Comparison of ENCODE assay signal across 1 cellular context in the genomic region with DNA sequence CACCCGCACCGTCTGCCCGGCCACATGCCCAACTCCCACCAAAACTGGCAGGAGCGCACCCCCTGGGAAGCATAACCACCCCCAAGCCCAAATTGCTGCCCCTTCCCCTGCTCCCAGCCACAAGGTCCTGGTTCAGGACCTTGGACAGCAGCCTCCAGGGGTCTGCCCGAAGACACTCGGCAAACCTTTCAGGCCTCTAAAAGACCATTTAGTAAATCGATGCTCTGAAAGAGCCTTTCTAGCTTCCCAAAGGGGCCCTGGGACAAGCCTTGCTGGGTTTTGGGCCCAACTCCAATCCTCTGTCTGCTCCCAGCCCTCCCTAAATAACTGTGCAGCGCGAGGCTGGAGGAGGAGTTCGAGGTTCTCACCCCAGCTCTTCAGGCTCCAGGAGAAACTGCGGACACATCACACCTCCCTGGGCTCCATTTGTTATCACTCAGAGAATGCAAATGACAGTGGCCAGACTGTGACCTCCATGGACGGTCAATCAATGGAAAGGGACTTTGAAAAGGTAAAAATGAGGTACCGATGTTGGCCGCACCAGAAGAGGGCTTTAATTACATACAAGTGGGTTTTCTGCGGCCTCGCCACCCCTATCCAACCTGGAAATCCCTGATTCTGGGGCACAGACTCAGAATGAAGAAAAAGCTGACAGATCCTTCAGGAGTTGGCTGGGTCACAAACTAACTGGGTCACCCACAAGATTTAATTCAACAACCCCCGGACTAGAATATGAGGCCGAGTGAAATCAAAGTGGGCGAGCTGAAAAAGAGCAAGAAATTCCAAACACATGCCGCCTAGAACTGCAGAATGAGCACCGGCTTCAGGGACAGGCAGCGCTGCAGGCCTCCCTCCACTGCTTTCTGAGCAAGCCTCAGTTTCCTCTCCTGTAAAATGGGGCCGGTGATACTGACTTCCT.
A peak's percentile ranks its signal among the peaks of the same experiment; 100 is the strongest.
TF ChIP-seq lines count a peak whose summit lies in the region.

No MANE protein-coding gene starts in this region.

TF ChIP-seq in HepG2, 621 proteins besides CTCF, POLR2A, EP300 and RAD21 (continued from another document and continues in another):
- TF ChIP-seq, protein P1, sequence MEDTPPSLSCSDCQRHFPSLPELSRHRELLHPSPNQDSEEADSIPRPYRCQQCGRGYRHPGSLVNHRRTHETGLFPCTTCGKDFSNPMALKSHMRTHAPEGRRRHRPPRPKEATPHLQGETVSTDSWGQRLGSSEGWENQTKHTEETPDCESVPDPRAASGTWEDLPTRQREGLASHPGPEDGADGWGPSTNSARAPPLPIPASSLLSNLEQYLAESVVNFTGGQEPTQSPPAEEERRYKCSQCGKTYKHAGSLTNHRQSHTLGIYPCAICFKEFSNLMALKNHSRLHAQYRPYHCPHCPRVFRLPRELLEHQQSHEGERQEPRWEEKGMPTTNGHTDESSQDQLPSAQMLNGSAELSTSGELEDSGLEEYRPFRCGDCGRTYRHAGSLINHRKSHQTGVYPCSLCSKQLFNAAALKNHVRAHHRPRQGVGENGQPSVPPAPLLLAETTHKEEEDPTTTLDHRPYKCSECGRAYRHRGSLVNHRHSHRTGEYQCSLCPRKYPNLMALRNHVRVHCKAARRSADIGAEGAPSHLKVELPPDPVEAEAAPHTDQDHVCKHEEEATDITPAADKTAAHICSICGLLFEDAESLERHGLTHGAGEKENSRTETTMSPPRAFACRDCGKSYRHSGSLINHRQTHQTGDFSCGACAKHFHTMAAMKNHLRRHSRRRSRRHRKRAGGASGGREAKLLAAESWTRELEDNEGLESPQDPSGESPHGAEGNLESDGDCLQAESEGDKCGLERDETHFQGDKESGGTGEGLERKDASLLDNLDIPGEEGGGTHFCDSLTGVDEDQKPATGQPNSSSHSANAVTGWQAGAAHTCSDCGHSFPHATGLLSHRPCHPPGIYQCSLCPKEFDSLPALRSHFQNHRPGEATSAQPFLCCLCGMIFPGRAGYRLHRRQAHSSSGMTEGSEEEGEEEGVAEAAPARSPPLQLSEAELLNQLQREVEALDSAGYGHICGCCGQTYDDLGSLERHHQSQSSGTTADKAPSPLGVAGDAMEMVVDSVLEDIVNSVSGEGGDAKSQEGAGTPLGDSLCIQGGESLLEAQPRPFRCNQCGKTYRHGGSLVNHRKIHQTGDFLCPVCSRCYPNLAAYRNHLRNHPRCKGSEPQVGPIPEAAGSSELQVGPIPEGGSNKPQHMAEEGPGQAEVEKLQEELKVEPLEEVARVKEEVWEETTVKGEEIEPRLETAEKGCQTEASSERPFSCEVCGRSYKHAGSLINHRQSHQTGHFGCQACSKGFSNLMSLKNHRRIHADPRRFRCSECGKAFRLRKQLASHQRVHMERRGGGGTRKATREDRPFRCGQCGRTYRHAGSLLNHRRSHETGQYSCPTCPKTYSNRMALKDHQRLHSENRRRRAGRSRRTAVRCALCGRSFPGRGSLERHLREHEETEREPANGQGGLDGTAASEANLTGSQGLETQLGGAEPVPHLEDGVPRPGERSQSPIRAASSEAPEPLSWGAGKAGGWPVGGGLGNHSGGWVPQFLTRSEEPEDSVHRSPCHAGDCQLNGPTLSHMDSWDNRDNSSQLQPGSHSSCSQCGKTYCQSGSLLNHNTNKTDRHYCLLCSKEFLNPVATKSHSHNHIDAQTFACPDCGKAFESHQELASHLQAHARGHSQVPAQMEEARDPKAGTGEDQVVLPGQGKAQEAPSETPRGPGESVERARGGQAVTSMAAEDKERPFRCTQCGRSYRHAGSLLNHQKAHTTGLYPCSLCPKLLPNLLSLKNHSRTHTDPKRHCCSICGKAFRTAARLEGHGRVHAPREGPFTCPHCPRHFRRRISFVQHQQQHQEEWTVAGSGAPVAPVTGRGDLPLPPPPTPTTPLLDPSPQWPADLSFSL (CRISPR knock-in tag; IDR thresholded peaks at IDR 0.05) = no peak
- peak; percentile 61; the same call in 1 of the 2 replicates for TF ChIP-seq ZNF12 (CRISPR knock-in tag; IDR thresholded peaks at IDR 0.05)
- no peak for TF ChIP-seq TAF15 (IDR thresholded peaks at IDR 0.05; ENCODE audit: low read depth, low read length, poor library complexity, severe bottlenecking)
- TF ChIP-seq FLYWCH1 (CRISPR knock-in tag; IDR thresholded peaks at IDR 0.05) = peak; percentile 68; the same call in 1 of the 2 replicates
- TF ChIP-seq, protein P2, sequence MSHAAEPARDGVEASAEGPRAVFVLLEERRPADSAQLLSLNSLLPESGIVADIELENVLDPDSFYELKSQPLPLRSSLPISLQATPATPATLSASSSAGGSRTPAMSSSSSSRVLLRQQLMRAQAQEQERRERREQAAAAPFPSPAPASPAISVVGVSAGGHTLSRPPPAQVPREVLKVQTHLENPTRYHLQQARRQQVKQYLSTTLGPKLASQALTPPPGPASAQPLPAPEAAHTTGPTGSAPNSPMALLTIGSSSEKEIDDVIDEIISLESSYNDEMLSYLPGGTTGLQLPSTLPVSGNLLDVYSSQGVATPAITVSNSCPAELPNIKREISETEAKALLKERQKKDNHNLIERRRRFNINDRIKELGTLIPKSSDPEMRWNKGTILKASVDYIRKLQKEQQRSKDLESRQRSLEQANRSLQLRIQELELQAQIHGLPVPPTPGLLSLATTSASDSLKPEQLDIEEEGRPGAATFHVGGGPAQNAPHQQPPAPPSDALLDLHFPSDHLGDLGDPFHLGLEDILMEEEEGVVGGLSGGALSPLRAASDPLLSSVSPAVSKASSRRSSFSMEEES (CRISPR knock-in tag; IDR thresholded peaks at IDR 0.05) = peak; percentile 78; the same call in 1 of the 2 replicates
- no peak for TF ChIP-seq KDM5B (CRISPR knock-in tag; IDR thresholded peaks at IDR 0.05; ENCODE audit: borderline replicate concordance)
- TF ChIP-seq, protein P3, sequence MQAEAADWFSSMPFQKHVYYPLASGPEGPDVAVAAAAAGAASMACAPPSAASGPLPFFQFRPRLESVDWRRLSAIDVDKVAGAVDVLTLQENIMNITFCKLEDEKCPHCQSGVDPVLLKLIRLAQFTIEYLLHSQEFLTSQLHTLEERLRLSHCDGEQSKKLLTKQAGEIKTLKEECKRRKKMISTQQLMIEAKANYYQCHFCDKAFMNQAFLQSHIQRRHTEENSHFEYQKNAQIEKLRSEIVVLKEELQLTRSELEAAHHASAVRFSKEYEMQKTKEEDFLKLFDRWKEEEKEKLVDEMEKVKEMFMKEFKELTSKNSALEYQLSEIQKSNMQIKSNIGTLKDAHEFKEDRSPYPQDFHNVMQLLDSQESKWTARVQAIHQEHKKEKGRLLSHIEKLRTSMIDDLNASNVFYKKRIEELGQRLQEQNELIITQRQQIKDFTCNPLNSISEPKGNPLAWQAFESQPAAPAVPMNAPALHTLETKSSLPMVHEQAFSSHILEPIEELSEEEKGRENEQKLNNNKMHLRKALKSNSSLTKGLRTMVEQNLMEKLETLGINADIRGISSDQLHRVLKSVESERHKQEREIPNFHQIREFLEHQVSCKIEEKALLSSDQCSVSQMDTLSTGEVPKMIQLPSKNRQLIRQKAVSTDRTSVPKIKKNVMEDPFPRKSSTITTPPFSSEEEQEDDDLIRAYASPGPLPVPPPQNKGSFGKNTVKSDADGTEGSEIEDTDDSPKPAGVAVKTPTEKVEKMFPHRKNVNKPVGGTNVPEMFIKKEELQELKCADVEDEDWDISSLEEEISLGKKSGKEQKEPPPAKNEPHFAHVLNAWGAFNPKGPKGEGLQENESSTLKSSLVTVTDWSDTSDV (CRISPR knock-in tag; IDR thresholded peaks at IDR 0.05) = no peak
- TF ChIP-seq TP53 (CRISPR knock-in tag; conservative IDR thresholded peaks at IDR 0.05) = no peak
- 0 out of 2 replicates have a peak, but pooled peaks have one; percentile 28 for TF ChIP-seq ZNF253 (CRISPR knock-in tag; IDR thresholded peaks at IDR 0.05; ENCODE audit: borderline replicate concordance)
- no peak for TF ChIP-seq PPARG (CRISPR knock-in tag; conservative IDR thresholded peaks at IDR 0.05)
- no peak for TF ChIP-seq ZNF317 (CRISPR knock-in tag; IDR thresholded peaks at IDR 0.05)
- TF ChIP-seq ZFX (CRISPR knock-in tag; IDR thresholded peaks at IDR 0.05; ENCODE audit: low read depth) = no peak
- peak; percentile 17; the same call in 1 of the 2 replicates for TF ChIP-seq HMG20A (CRISPR knock-in tag; IDR thresholded peaks at IDR 0.05; ENCODE audit: borderline replicate concordance)
- TF ChIP-seq ZMYM3 (CRISPR knock-in tag; IDR thresholded peaks at IDR 0.05) = no peak
- TF ChIP-seq SNAPC2 (CRISPR knock-in tag; IDR thresholded peaks at IDR 0.05) = peak; percentile 73; the same call in 1 of the 2 replicates
- TF ChIP-seq ZNF563 (CRISPR knock-in tag; IDR thresholded peaks at IDR 0.05) = peak; percentile 58; the same call in 1 of the 2 replicates
- TF ChIP-seq KLF9 (CRISPR knock-in tag; IDR thresholded peaks at IDR 0.05; ENCODE audit: low read depth) = no peak
- TF ChIP-seq, protein P4, sequence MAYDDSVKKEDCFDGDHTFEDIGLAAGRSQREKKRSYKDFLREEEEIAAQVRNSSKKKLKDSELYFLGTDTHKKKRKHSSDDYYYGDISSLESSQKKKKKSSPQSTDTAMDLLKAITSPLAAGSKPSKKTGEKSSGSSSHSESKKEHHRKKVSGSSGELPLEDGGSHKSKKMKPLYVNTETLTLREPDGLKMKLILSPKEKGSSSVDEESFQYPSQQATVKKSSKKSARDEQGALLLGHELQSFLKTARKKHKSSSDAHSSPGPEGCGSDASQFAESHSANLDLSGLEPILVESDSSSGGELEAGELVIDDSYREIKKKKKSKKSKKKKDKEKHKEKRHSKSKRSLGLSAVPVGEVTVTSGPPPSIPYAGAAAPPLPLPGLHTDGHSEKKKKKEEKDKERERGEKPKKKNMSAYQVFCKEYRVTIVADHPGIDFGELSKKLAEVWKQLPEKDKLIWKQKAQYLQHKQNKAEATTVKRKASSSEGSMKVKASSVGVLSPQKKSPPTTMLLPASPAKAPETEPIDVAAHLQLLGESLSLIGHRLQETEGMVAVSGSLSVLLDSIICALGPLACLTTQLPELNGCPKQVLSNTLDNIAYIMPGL (CRISPR knock-in tag; IDR thresholded peaks at IDR 0.05; ENCODE audit: borderline replicate concordance in 1 of 2, low read depth in 1 of 2) = no peak
- TF ChIP-seq ZNF839 (CRISPR knock-in tag; IDR thresholded peaks at IDR 0.05; ENCODE audit: borderline replicate concordance) = no peak
- no peak for TF ChIP-seq NR3C1 (CRISPR knock-in tag; IDR thresholded peaks at IDR 0.05)
- TF ChIP-seq ZNF431 (CRISPR knock-in tag; IDR thresholded peaks at IDR 0.05; ENCODE audit: borderline replicate concordance, low read depth) = no peak
- TF ChIP-seq, protein P5, sequence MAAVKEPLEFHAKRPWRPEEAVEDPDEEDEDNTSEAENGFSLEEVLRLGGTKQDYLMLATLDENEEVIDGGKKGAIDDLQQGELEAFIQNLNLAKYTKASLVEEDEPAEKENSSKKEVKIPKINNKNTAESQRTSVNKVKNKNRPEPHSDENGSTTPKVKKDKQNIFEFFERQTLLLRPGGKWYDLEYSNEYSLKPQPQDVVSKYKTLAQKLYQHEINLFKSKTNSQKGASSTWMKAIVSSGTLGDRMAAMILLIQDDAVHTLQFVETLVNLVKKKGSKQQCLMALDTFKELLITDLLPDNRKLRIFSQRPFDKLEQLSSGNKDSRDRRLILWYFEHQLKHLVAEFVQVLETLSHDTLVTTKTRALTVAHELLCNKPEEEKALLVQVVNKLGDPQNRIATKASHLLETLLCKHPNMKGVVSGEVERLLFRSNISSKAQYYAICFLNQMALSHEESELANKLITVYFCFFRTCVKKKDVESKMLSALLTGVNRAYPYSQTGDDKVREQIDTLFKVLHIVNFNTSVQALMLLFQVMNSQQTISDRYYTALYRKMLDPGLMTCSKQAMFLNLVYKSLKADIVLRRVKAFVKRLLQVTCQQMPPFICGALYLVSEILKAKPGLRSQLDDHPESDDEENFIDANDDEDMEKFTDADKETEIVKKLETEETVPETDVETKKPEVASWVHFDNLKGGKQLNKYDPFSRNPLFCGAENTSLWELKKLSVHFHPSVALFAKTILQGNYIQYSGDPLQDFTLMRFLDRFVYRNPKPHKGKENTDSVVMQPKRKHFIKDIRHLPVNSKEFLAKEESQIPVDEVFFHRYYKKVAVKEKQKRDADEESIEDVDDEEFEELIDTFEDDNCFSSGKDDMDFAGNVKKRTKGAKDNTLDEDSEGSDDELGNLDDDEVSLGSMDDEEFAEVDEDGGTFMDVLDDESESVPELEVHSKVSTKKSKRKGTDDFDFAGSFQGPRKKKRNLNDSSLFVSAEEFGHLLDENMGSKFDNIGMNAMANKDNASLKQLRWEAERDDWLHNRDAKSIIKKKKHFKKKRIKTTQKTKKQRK (IDR thresholded peaks at IDR 0.05; ENCODE audit: low read length) = no peak
- TF ChIP-seq AHR (CRISPR knock-in tag; IDR thresholded peaks at IDR 0.05) = peak; percentile 71; the same call in 1 of the 2 replicates
- no peak for TF ChIP-seq THYN1 (CRISPR knock-in tag; IDR thresholded peaks at IDR 0.05; ENCODE audit: borderline replicate concordance, low read depth)
- TF ChIP-seq, protein P6, sequence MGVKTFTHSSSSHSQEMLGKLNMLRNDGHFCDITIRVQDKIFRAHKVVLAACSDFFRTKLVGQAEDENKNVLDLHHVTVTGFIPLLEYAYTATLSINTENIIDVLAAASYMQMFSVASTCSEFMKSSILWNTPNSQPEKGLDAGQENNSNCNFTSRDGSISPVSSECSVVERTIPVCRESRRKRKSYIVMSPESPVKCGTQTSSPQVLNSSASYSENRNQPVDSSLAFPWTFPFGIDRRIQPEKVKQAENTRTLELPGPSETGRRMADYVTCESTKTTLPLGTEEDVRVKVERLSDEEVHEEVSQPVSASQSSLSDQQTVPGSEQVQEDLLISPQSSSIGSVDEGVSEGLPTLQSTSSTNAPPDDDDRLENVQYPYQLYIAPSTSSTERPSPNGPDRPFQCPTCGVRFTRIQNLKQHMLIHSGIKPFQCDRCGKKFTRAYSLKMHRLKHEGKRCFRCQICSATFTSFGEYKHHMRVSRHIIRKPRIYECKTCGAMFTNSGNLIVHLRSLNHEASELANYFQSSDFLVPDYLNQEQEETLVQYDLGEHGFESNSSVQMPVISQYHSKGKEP (CRISPR knock-in tag; IDR thresholded peaks at IDR 0.05) = no peak
- TF ChIP-seq, protein P7, sequence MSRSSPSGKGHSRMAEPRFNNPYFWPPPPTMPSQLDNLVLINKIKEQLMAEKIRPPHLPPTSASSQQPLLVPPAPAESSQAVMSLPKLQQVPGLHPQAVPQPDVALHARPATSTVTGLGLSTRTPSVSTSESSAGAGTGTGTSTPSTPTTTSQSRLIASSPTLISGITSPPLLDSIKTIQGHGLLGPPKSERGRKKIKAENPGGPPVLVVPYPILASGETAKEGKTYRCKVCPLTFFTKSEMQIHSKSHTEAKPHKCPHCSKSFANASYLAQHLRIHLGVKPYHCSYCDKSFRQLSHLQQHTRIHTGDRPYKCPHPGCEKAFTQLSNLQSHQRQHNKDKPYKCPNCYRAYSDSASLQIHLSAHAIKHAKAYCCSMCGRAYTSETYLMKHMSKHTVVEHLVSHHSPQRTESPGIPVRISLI (CRISPR knock-in tag; IDR thresholded peaks at IDR 0.05; ENCODE audit: borderline replicate concordance) = no peak
- no peak for TF ChIP-seq ZNF569 (CRISPR knock-in tag; IDR thresholded peaks at IDR 0.05; ENCODE audit: borderline replicate concordance)
- TF ChIP-seq ZNF883 (CRISPR knock-in tag; IDR thresholded peaks at IDR 0.05; ENCODE audit: not compliant biosample characterization) = peak; percentile 45
- no peak for TF ChIP-seq DPF2 (CRISPR knock-in tag; IDR thresholded peaks at IDR 0.05; ENCODE audit: borderline replicate concordance, low read depth)
- TF ChIP-seq ZBTB21 (CRISPR knock-in tag; IDR thresholded peaks at IDR 0.05) = no peak; the same call in 1 of the 2 replicates
- no peak for TF ChIP-seq NCOA1 (CRISPR knock-in tag; IDR thresholded peaks at IDR 0.05)
- 0 out of 2 replicates have a peak, but pooled peaks have one; percentile 33 for TF ChIP-seq ELF3 (CRISPR knock-in tag; IDR thresholded peaks at IDR 0.05)
- no peak for TF ChIP-seq NFYC (CRISPR knock-in tag; IDR thresholded peaks at IDR 0.05)
- no peak for TF ChIP-seq U2AF1 (optimal IDR thresholded peaks at IDR 0.05; ENCODE audit: low read depth, low read length)
- TF ChIP-seq, protein P8, sequence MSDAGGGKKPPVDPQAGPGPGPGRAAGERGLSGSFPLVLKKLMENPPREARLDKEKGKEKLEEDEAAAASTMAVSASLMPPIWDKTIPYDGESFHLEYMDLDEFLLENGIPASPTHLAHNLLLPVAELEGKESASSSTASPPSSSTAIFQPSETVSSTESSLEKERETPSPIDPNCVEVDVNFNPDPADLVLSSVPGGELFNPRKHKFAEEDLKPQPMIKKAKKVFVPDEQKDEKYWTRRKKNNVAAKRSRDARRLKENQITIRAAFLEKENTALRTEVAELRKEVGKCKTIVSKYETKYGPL (CRISPR knock-in tag; IDR thresholded peaks at IDR 0.05) = peak; percentile 73; the same call in 1 of the 2 replicates
